Comparison of ENCODE assay signal across 9 cellular contexts in genomic region chr7:129568240-129568639, GRCh38.
"Had no signal": no experiment of that assay in that cellular context is flagged by ENCODE, and none has a peak within 500 bp of the region (broad histone marks: within the 10 kb centered on the region; RNA-seq: fewer than 3 reads in every experiment).

No MANE protein-coding gene starts in this region.

- ATAC-seq: HCT116, HepG2 had no signal

- DNase-seq: GM23248, GOT3, H7, HFFc6 had no signal

- H3K4me3 ChIP-seq: GM23248, HAP-1 had no signal

- H3K27ac ChIP-seq: GM23248, HL-60 had no signal

- H3K9me3 ChIP-seq: HAP-1 had no signal

- H3K36me3 ChIP-seq: HAP-1 had no signal

- H3K4me3 Mint-ChIP-seq: HFFc6, IgD-negative memory B cell had no signal

- H3K4me1 ChIP-seq: HAP-1 had no signal

- FAIRE-seq: HepG2 had no signal
